Comparison of ENCODE assay signal across 8 cellular contexts in the genomic region with DNA sequence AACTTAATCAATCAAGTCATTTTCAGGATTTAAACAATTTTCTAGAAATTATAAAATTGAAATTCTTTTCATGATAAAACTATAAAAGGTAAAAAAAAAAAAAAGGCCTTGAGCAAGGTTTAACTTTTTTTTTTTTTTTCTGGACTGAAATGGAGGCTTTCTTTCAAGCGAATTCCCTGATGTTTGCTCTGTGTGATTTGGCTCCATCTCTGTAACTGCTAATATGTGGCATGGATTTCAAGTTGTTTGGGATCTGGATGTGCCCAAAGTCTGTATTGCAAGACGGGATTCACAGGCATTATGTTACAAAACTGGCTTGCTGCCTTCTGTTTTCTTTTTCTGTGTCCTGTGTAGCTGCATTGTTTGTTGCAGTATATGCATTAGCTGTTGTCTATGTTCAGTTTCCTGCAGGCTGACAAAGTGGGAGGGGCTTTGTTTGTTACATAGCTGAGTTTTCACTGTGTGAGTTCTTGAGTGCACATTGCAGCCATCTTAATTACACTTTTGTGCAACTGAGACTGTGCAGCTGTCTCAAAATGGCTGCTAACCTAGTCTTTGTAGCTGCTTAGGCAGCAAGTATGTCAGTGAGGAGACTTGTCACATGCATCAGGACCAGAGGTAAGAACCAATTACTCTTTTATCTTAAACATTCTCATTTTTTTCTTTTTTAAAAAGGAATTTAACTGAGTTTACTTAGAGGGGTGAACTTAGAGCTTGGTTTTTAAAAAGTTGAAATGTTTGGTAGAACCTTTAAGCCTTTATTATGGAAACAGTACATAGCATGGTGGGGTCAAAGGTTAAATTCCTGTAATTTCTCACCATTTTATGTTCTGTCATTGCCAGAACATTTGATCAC. TPM values are rescaled to one million over a fixed set of nuclear protein-coding genes. Genes with fewer than 3 reads are reported as not detected.
DNase-seq lines count a peak whose midpoint lies in the region; ATAC-seq and TF ChIP-seq lines count a peak whose summit lies in the region.

No MANE protein-coding gene starts in this region.

- ATAC-seq in Right ventricle myocardium inferior (peak; percentile 95), HG02759 (IDR thresholded peaks at IDR 0.05; ENCODE audit: unreplicated experiment) (peak; percentile 96)

- no peak for TF ChIP-seq POLR2A in spleen (IDR thresholded peaks at IDR 0.05)

- H3K4me3 ChIP-seq in spleen: peak overlapping the region in 6 of 8 donors; percentile 0 to 47 (median 14)

- no peaks in the 10 kb centered on the region for H3K27me3 ChIP-seq in spleen (replicated peaks in 1 of 7)

- no peak for DNase-seq in Right ventricle myocardium inferior (ENCODE audit: missing footprints)
- DNase-seq in cardiac septum (ENCODE audit: low spot score): no peak
- peak; percentile 53 to 82 (median 81) for DNase-seq in NCI-H1417 (lab: John Stamatoyannopoulos, UW)
- DNase-seq in T-helper 22 cell (ENCODE audit: low read depth): peak; percentile 47
- DNase-seq in caudate nucleus (lab: John Stamatoyannopoulos, UW): peak in 29 of 61 donors; percentile 2 to 80 (median 33)
- DNase-seq in iris pigment epithelial cell (ENCODE audit: low read depth): peak; percentile 95
- no peak for DNase-seq in spleen

- H3K27ac ChIP-seq in caudate nucleus (ENCODE audit: low read depth, low read length) (peak overlapping the region; percentile 46), spleen (peak overlapping the region; percentile 43 to 81 (median 76))

- intact Hi-C loops in Right ventricle myocardium inferior (cut with DNase I): loop anchor here (1.0 to 2.0 kb wide), 2 partner anchors 9 to 128 kb away; no protein-coding TSS in a partner anchor
- intact Hi-C loops in cardiac septum (cut with DNase I): loop anchor here (1.0 to 2.0 kb wide), 2 partner anchors 9 to 18 kb away; no protein-coding TSS in a partner anchor
- intact Hi-C loops in spleen (cut with DNase I; ENCODE audit: low total_unique reads): no loop called here

- peaks cover 17 to 94% (median 56%) of the 10 kb centered on the region in 6 donors for H3K4me1 ChIP-seq in spleen

- peaks cover 0 to 55% (median 3%) of the 10 kb centered on the region in 6 donors for H3K36me3 ChIP-seq in spleen

- TF ChIP-seq CTCF in spleen (IDR thresholded peaks at IDR 0.05 in 8 of 11, conservative IDR thresholded peaks at IDR 0.05 in 3 of 11): no peak

- H3K9me3 ChIP-seq in spleen: peaks cover 0 to 41% (median 14%) of the 10 kb centered on the region in 8 donors

- WGBS in spleen, 5 donors: 5 to 13% (median 6%) methylated on average over 2 of the region's 2 CpGs

RNA-seq across cellular contexts. Expression of gene ATF7IP, which starts 19.5 kb away (rescaled TPM):
- 57.1 TPM for total RNA-seq in Right ventricle myocardium inferior
- 61.6 TPM for total RNA-seq in cardiac septum
- total RNA-seq in spleen: 100 to 1,000 TPM in 6 of 7 donors, 10 to 100 TPM in 1; 84.5 to 170 (median 132) TPM
- 10 to 100 TPM; 10.2 to 19.2 (median 15.7) TPM for polyA plus RNA-seq in spleen

Comparison
In these comparisons a context has a peak if more than half of its experiments do, and no peak if none do; other contexts are left out.
1. DNase-seq: peak in NCI-H1417 (3 of 3), T-helper 22 cell (single experiment) and iris pigment epithelial cell (single experiment); none in Right ventricle myocardium inferior (single experiment), cardiac septum (single experiment) and spleen (single experiment).